ENCODE assay signal across 29 cellular contexts in genomic region chr2:142416996-142417395, GRCh38.
"Had no signal": no experiment of that assay in that cellular context is flagged by ENCODE, and none has a peak within 500 bp of the region (broad histone marks: within the 10 kb centered on the region; RNA-seq: fewer than 3 reads in every experiment).

No MANE protein-coding gene starts in this region.

- H3K27ac ChIP-seq: colonic mucosa, coronary artery, dorsolateral prefrontal cortex, epithelial cell of prostate, esophagus muscularis mucosa, esophagus squamous epithelium, foreskin keratinocyte, gastrocnemius medialis, gastroesophageal sphincter, heart left ventricle, heart right ventricle had no signal

- H3K27ac Mint-ChIP-seq: dendritic cell treated with granulocyte-macrophage colony-stimulating factor and Interleukin-4, amounts not matched to agents 40 ng/mL and 50 ng/mL, for 4 days; effector memory CD8-positive, alpha-beta T cell; endodermal cell had no signal

- H3K4me1 Mint-ChIP-seq: endodermal cell had no signal

- FAIRE-seq: colon, endometrium, endothelial cell of umbilical vein, frontal cortex had no signal

- H3K4me3 Mint-ChIP-seq: dendritic cell treated with granulocyte-macrophage colony-stimulating factor and Interleukin-4, amounts not matched to agents 40 ng/mL and 50 ng/mL, for 4 days; effector memory CD8-positive, alpha-beta T cell; endodermal cell had no signal

- DNase-seq: colonic mucosa; cortex of kidney; dermis blood vessel endothelial cell; dorsolateral prefrontal cortex; effector CD4-positive, alpha-beta T cell; effector CD8-positive, alpha-beta T cell; effector memory CD4-positive, alpha-beta T cell; effector memory CD8-positive, alpha-beta T cell; endodermal cell; erythroblast; esophagus squamous epithelium; foreskin fibroblast; foreskin keratinocyte; foreskin melanocyte; gastrocnemius medialis; glutamatergic neuron; head of caudate nucleus; heart left ventricle; heart right ventricle had no signal

- H3K4me1 ChIP-seq: esophagus muscularis mucosa, esophagus squamous epithelium, foreskin keratinocyte, gastrocnemius medialis, gastroesophageal sphincter, heart left ventricle, heart right ventricle had no signal

- H3K9me3 ChIP-seq: colonic mucosa, esophagus muscularis mucosa, esophagus squamous epithelium, gastrocnemius medialis, gastroesophageal sphincter, heart left ventricle, heart right ventricle had no signal

- H3K27me3 ChIP-seq: colonic mucosa, dorsolateral prefrontal cortex, esophagus muscularis mucosa, esophagus squamous epithelium, foreskin keratinocyte, gastrocnemius medialis, gastroesophageal sphincter, heart left ventricle, heart right ventricle had no signal

- H3K27me3 Mint-ChIP-seq: dendritic cell treated with granulocyte-macrophage colony-stimulating factor and Interleukin-4, amounts not matched to agents 40 ng/mL and 50 ng/mL, for 4 days; effector memory CD8-positive, alpha-beta T cell had no signal

- H3K36me3 ChIP-seq: colonic mucosa, esophagus muscularis mucosa, esophagus squamous epithelium, gastrocnemius medialis, gastroesophageal sphincter, heart left ventricle, heart right ventricle had no signal

- H3K9me3 Mint-ChIP-seq: dendritic cell treated with granulocyte-macrophage colony-stimulating factor and Interleukin-4, amounts not matched to agents 40 ng/mL and 50 ng/mL, for 4 days; endodermal cell had no signal

- H3K4me3 ChIP-seq: colonic mucosa, coronary artery, dorsolateral prefrontal cortex, esophagus muscularis mucosa, esophagus squamous epithelium, gastrocnemius medialis, gastroesophageal sphincter, heart left ventricle, heart right ventricle had no signal

- ATAC-seq: effector memory CD8-positive, alpha-beta T cell; esophagus mucosa; foreskin keratinocyte; gastrocnemius medialis; gastroesophageal sphincter; heart left ventricle; heart right ventricle had no signal
